In genomic region chr2:239802101-239802649, GRCh38 we compare ENCODE assay signal across 17 cellular contexts.
"Had no signal": no experiment of that assay in that cellular context is flagged by ENCODE, and none has a peak within 500 bp of the region (broad histone marks: within the 10 kb centered on the region; RNA-seq: fewer than 3 reads in every experiment).

No MANE protein-coding gene starts in this region.

- DNase-seq: activated CD4-positive, alpha-beta T cell treated with anti-CD3 and anti-CD28 coated beads for 4 hours; activated effector memory CD4-positive, alpha-beta T cell treated with anti-CD3 and anti-CD28 coated beads, Interleukin-2, amount 50 U/mL, for 16 hours; activated T-cell treated with anti-CD3 and anti-CD28 coated beads, Interleukin-2, amount 50 U/mL, for 1 hour; amniotic stem cell; cerebellar nuclear complex; glutamatergic neuron; left cardiac atrium; mammary epithelial cell; natural killer cell; nucleus accumbens; psoas muscle; SJCRH30; stimulated activated CD4-positive, alpha-beta T cell treated with anti-CD3 and anti-CD28 coated beads, Interleukin-4, amount 100 ng/mL, for 1 hour had no signal

- H3K36me3 Mint-ChIP-seq: activated naive CD4-positive, alpha-beta T cell treated with anti-CD3 and anti-CD28 coated beads, Interleukin-2, amount 50 U/mL, for 72 hours; natural killer cell had no signal

- H3K9me3 ChIP-seq: body of pancreas, psoas muscle, SJCRH30, tibial nerve had no signal

- H3K27ac Mint-ChIP-seq: activated naive CD4-positive, alpha-beta T cell treated with anti-CD3 and anti-CD28 coated beads, Interleukin-2, amount 50 U/mL, for 72 hours; natural killer cell had no signal

- H3K4me3 ChIP-seq: body of pancreas, psoas muscle, SJCRH30, tibial nerve had no signal

- H3K36me3 ChIP-seq: SJCRH30, tibial nerve had no signal

- H3K4me3 Mint-ChIP-seq: natural killer cell had no signal

- H3K27me3 ChIP-seq: SJCRH30 had no signal

- H3K4me1 ChIP-seq: body of pancreas, psoas muscle, SJCRH30, tibial nerve had no signal

- H3K27ac ChIP-seq: body of pancreas, psoas muscle, SJCRH30, tibial nerve had no signal

- H3K9me3 Mint-ChIP-seq: natural killer cell had no signal

- H3K4me1 Mint-ChIP-seq: natural killer cell had no signal

- ATAC-seq: activated naive CD4-positive, alpha-beta T cell treated with anti-CD3 and anti-CD28 coated beads, Interleukin-2, amount 50 U/mL, for 72 hours; body of pancreas; esophagus mucosa; left cardiac atrium; natural killer cell; psoas muscle had no signal
